In the genomic region with DNA sequence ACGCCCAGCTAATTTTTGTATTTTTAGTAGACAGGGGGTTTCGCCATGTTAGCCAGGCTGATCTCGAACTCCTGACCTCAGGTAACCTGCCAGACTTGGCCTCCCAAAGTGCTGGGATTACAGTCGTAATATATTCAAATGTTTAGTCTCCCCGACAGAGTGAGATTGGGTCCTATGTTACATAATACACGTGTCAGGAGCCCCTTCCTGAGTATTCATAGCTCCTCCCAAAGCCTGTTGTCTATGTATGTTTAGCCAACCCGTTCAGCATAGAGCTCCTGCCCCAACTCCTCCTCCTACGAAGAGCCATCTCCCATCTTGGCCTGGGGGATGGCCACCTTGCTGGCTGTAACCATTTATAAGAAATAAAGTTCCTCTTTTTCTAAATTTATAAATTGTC, we compare ENCODE assay signal across 20 cellular contexts.
"Had no signal": no experiment of that assay in that cellular context is flagged by ENCODE, and none has a peak within 500 bp of the region (broad histone marks: within the 10 kb centered on the region; RNA-seq: fewer than 3 reads in every experiment).

No MANE protein-coding gene starts in this region.

- H3K36me3 ChIP-seq: colonic mucosa, esophagus muscularis mucosa, right lobe of liver, suprapubic skin, tibial nerve had no signal

- H3K27ac Mint-ChIP-seq: activated naive CD4-positive, alpha-beta T cell treated with anti-CD3 and anti-CD28 coated beads for 36 hours; activated naive CD8-positive, alpha-beta T cell treated with anti-CD3 and anti-CD28 coated beads, Interleukin-2, amount 10 ng/mL, durations not matched to agents 7 days and 5 days; activated T-cell treated with anti-CD3 and anti-CD28 coated beads, Interleukin-2, amount 50 U/mL, for 72 hours; memory B cell; stimulated activated effector memory CD8-positive, alpha-beta T cell treated with anti-CD3 and anti-CD28 coated beads, Interleukin-12 subunit alpha, Interleukin-12 subunit beta, amount 100 ng/mL, for 72 hours; stimulated activated naive CD8-positive, alpha-beta T cell treated with anti-CD3 and anti-CD28 coated beads, Interleukin-15, amount 100 ng/mL, for 72 hours had no signal

- H3K9me3 ChIP-seq: colonic mucosa, esophagus muscularis mucosa, right lobe of liver, suprapubic skin, tibial nerve had no signal

- H3K27me3 ChIP-seq: colonic mucosa, hepatocyte, right lobe of liver had no signal

- H3K9me3 Mint-ChIP-seq: activated naive CD4-positive, alpha-beta T cell treated with anti-CD3 and anti-CD28 coated beads for 36 hours; activated naive CD8-positive, alpha-beta T cell treated with anti-CD3 and anti-CD28 coated beads, Interleukin-2, amount 10 ng/mL, durations not matched to agents 7 days and 5 days; activated T-cell treated with anti-CD3 and anti-CD28 coated beads, Interleukin-2, amount 50 U/mL, for 72 hours; memory B cell; stimulated activated effector memory CD8-positive, alpha-beta T cell treated with anti-CD3 and anti-CD28 coated beads, Interleukin-12 subunit alpha, Interleukin-12 subunit beta, amount 100 ng/mL, for 72 hours; stimulated activated naive CD8-positive, alpha-beta T cell treated with anti-CD3 and anti-CD28 coated beads, Interleukin-15, amount 100 ng/mL, for 72 hours had no signal

- H3K27ac ChIP-seq: colonic mucosa, esophagus muscularis mucosa, hepatocyte, right lobe of liver, skin epidermis, suprapubic skin, tibial nerve had no signal

- ATAC-seq: activated T-cell treated with anti-CD3 and anti-CD28 coated beads, Interleukin-2, amount 50 U/mL, for 72 hours; right lobe of liver; stimulated activated effector memory CD8-positive, alpha-beta T cell treated with anti-CD3 and anti-CD28 coated beads, Interleukin-12 subunit alpha, Interleukin-12 subunit beta, amount 100 ng/mL, for 72 hours; stimulated activated naive CD8-positive, alpha-beta T cell treated with anti-CD3 and anti-CD28 coated beads, Interleukin-15, amount 100 ng/mL, for 72 hours had no signal

- H3K4me2 ChIP-seq: hepatocyte had no signal

- H3K4me3 ChIP-seq: colonic mucosa, esophagus muscularis mucosa, hepatocyte, right lobe of liver, skin epidermis, suprapubic skin, tibial nerve had no signal

- H3K4me3 Mint-ChIP-seq: activated naive CD4-positive, alpha-beta T cell treated with anti-CD3 and anti-CD28 coated beads for 36 hours; activated naive CD8-positive, alpha-beta T cell treated with anti-CD3 and anti-CD28 coated beads, Interleukin-2, amount 10 ng/mL, durations not matched to agents 7 days and 5 days; activated T-cell treated with anti-CD3 and anti-CD28 coated beads, Interleukin-2, amount 50 U/mL, for 72 hours; memory B cell; stimulated activated effector memory CD8-positive, alpha-beta T cell treated with anti-CD3 and anti-CD28 coated beads, Interleukin-12 subunit alpha, Interleukin-12 subunit beta, amount 100 ng/mL, for 72 hours; stimulated activated naive CD8-positive, alpha-beta T cell treated with anti-CD3 and anti-CD28 coated beads, Interleukin-15, amount 100 ng/mL, for 72 hours had no signal

- H3K36me3 Mint-ChIP-seq: activated naive CD8-positive, alpha-beta T cell treated with anti-CD3 and anti-CD28 coated beads, Interleukin-2, amount 10 ng/mL, durations not matched to agents 7 days and 5 days; memory B cell had no signal

- DNase-seq: activated CD4-positive, alpha-beta T cell treated with anti-CD3 and anti-CD28 coated beads for 1 hour; activated CD4-positive, alpha-beta T cell treated with anti-CD3 and anti-CD28 coated beads, Interleukin-2, amount 50 U/mL, for 4 hours; activated effector memory CD4-positive, alpha-beta T cell treated with Interleukin-2 at 50 U/mL for 16 hours; activated naive CD4-positive, alpha-beta T cell treated with anti-CD3 and anti-CD28 coated beads for 36 hours; activated naive CD8-positive, alpha-beta T cell treated with anti-CD3 and anti-CD28 coated beads, Interleukin-2, amount 10 ng/mL, durations not matched to agents 7 days and 5 days; activated T-cell treated with anti-CD3 and anti-CD28 coated beads, Interleukin-2, amount 50 U/mL, for 72 hours; amniotic stem cell; colonic mucosa; glutamatergic neuron; occipital lobe; right lobe of liver; stimulated activated CD4-positive, alpha-beta T cell treated with anti-CD3 and anti-CD28 coated beads, Interleukin-2, amount 100 ng/mL, for 24 hours; stimulated activated naive CD8-positive, alpha-beta T cell treated with anti-CD3 and anti-CD28 coated beads, Interleukin-15, amount 100 ng/mL, for 72 hours had no signal
